1 cellular context compared by ENCODE assay signal in the genomic region with DNA sequence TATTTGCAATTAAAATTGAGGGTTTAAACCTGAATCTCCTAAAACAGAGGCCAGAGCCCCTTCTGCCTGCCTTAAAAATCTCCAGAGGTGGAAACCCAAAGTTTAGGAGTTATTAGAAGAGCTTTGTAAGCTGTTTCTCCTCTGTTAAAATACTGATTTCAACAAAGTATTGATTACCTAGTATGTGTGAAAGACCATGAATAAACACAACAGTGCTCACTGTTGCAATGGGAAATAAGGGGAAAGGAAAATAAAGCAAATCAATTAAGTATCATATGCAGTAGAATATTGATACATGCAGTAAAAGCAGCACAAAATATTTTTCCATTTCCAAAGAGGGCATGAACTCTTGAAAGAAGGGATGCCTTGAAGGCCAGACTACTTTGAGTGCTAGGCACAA.
TF ChIP-seq lines count a peak whose summit lies in the region.

No MANE protein-coding gene starts in this region.

TF ChIP-seq in GM23338, 12 proteins besides CTCF, POLR2A, EP300 and RAD21 (continued from another document):
- TF ChIP-seq, protein P1, sequence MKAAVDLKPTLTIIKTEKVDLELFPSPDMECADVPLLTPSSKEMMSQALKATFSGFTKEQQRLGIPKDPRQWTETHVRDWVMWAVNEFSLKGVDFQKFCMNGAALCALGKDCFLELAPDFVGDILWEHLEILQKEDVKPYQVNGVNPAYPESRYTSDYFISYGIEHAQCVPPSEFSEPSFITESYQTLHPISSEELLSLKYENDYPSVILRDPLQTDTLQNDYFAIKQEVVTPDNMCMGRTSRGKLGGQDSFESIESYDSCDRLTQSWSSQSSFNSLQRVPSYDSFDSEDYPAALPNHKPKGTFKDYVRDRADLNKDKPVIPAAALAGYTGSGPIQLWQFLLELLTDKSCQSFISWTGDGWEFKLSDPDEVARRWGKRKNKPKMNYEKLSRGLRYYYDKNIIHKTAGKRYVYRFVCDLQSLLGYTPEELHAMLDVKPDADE (IDR thresholded peaks at IDR 0.05) = no peak
- TF ChIP-seq POLR2AphosphoS5 (IDR thresholded peaks at IDR 0.05; ENCODE audit: low read depth) (no peak), EZH2phosphoT487 (IDR thresholded peaks at IDR 0.05; ENCODE audit: unreplicated experiment) (no peak), ZNF331 (CRISPR knock-in tag; IDR thresholded peaks at IDR 0.05; ENCODE audit: low read depth) (no peak), NANOG (IDR thresholded peaks at IDR 0.05; ENCODE audit: borderline replicate concordance) (no peak), ZNF114 (CRISPR knock-in tag; IDR thresholded peaks at IDR 0.05) (no peak), EZH2 (IDR thresholded peaks at IDR 0.05; ENCODE audit: low read depth, unreplicated experiment) (no peak), STAT1 (IDR thresholded peaks at IDR 0.05; ENCODE audit: unreplicated experiment) (no peak)
- TF ChIP-seq, protein P2, sequence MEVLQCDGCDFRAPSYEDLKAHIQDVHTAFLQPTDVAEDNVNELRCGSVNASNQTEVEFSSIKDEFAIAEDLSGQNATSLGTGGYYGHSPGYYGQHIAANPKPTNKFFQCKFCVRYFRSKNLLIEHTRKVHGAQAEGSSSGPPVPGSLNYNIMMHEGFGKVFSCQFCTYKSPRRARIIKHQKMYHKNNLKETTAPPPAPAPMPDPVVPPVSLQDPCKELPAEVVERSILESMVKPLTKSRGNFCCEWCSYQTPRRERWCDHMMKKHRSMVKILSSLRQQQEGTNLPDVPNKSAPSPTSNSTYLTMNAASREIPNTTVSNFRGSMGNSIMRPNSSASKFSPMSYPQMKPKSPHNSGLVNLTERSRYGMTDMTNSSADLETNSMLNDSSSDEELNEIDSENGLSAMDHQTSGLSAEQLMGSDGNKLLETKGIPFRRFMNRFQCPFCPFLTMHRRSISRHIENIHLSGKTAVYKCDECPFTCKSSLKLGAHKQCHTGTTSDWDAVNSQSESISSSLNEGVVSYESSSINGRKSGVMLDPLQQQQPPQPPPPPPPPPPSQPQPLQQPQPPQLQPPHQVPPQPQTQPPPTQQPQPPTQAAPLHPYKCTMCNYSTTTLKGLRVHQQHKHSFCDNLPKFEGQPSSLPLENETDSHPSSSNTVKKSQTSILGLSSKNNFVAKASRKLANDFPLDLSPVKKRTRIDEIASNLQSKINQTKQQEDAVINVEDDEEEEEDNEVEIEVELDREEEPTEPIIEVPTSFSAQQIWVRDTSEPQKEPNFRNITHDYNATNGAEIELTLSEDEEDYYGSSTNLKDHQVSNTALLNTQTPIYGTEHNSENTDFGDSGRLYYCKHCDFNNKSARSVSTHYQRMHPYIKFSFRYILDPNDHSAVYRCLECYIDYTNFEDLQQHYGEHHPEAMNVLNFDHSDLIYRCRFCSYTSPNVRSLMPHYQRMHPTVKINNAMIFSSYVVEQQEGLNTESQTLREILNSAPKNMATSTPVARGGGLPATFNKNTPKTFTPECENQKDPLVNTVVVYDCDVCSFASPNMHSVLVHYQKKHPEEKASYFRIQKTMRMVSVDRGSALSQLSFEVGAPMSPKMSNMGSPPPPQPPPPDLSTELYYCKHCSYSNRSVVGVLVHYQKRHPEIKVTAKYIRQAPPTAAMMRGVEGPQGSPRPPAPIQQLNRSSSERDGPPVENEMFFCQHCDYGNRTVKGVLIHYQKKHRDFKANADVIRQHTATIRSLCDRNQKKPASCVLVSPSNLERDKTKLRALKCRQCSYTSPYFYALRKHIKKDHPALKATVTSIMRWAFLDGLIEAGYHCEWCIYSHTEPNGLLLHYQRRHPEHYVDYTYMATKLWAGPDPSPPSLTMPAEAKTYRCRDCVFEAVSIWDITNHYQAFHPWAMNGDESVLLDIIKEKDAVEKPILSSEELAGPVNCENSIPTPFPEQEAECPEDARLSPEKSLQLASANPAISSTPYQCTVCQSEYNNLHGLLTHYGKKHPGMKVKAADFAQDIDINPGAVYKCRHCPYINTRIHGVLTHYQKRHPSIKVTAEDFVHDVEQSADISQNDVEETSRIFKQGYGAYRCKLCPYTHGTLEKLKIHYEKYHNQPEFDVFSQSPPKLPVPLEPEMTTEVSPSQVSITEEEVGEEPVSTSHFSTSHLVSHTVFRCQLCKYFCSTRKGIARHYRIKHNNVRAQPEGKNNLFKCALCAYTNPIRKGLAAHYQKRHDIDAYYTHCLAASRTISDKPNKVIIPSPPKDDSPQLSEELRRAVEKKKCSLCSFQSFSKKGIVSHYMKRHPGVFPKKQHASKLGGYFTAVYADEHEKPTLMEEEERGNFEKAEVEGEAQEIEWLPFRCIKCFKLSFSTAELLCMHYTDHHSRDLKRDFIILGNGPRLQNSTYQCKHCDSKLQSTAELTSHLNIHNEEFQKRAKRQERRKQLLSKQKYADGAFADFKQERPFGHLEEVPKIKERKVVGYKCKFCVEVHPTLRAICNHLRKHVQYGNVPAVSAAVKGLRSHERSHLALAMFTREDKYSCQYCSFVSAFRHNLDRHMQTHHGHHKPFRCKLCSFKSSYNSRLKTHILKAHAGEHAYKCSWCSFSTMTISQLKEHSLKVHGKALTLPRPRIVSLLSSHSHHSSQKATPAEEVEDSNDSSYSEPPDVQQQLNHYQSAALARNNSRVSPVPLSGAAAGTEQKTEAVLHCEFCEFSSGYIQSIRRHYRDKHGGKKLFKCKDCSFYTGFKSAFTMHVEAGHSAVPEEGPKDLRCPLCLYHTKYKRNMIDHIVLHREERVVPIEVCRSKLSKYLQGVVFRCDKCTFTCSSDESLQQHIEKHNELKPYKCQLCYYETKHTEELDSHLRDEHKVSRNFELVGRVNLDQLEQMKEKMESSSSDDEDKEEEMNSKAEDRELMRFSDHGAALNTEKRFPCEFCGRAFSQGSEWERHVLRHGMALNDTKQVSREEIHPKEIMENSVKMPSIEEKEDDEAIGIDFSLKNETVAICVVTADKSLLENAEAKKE (CRISPR knock-in tag; IDR thresholded peaks at IDR 0.05) = no peak
TF ChIP-seq in GM23338: peak in this region for 0.
